In the genomic region with DNA sequence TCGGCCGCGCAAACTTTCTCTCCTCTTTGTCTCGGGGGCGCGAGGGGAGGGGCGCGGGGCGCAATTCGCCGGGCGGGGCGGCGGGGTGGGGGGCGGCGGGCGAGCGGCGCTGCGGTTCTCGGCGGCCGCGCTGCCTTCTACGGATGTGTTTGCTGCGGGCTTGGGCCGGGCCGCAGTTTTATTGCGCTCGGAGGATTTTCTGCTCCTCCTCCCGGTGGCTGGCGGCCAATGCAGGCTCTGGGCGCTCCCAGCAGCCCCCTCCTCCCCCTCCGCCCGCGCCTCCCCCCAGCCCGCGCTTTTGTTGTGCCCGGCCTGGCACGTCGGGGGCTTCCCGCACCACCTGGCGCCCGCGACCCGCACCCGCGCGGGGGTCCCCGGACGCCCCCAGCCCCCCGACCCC, we compare ENCODE assay signal across 8 cellular contexts. TPM values are rescaled to one million over a fixed set of nuclear protein-coding genes. Genes with fewer than 3 reads are reported as not detected.
DNase-seq lines count a peak whose midpoint lies in the region; ATAC-seq and TF ChIP-seq lines count a peak whose summit lies in the region.

Gene TIMP2 (minus strand): TSS at position 154 of the 400 bp plus-strand sequence. CDS start 299 bp downstream, outside the sequence.

- no peaks in the 10 kb centered on the region for H3K9me3 Mint-ChIP-seq in CD4-positive, alpha-beta T cell
- H3K9me3 Mint-ChIP-seq in nephron = no peaks in the 10 kb centered on the region

- peak within 1 kb of the TSS; percentile 90 for H3K4me3 Mint-ChIP-seq in CD4-positive, alpha-beta T cell
- H3K4me3 Mint-ChIP-seq in nephron = peak within 1 kb of the TSS; percentile 84 to 90 (median 88)

- TF ChIP-seq CTCF in CD4-positive, alpha-beta T cell (IDR thresholded peaks at IDR 0.05) = peak; percentile 22
- TF ChIP-seq CTCF in foreskin fibroblast (IDR thresholded peaks at IDR 0.05; ENCODE audit: low read depth, low read length) (no peak), nephron (IDR thresholded peaks at IDR 0.05; ENCODE audit: unreplicated experiment in 3 of 3) (peak; percentile 32 to 52 (median 42))

- H3K27ac Mint-ChIP-seq in CD4-positive, alpha-beta T cell = no peak within 1 kb of the TSS
- H3K27ac Mint-ChIP-seq in nephron = peak within 1 kb of the TSS; percentile 89 to 98 (median 97)

- peak; percentile 57 to 75 (median 69) for DNase-seq in CD4-positive, alpha-beta T cell
- DNase-seq in KG1 (lab: John Stamatoyannopoulos, UW) (peak; percentile 16), RPMI7951 (ENCODE audit: low read depth) (peak; percentile 81), activated gamma-delta T cell treated with Interleukin-2 at 50 U/mL for 16 hours (peak; percentile 69), foreskin fibroblast (peak; percentile 82 to 95)
- DNase-seq in stimulated activated naive CD8-positive, alpha-beta T cell treated with anti-CD3 and anti-CD28 coated beads, Interleukin-15, Interleukin-2, amounts not matched to agents 100 U/mL and 50 U/mL, for 24 hours = peak; percentile 69

- peak; percentile 89 for ATAC-seq in CD4-positive, alpha-beta T cell (ENCODE audit: poor library complexity)
- ATAC-seq in stimulated activated naive CD8-positive, alpha-beta T cell treated with anti-CD3 and anti-CD28 coated beads, Interleukin-15, Interleukin-2, amounts not matched to agents 100 U/mL and 50 U/mL, for 24 hours = peak; percentile 55
- no peak for ATAC-seq in HG02970 (IDR thresholded peaks at IDR 0.05; ENCODE audit: low FRiP score, unreplicated experiment)

- peaks cover 4% of the 10 kb centered on the region for H3K27me3 Mint-ChIP-seq in CD4-positive, alpha-beta T cell
- peaks cover 15% of the 10 kb centered on the region for H3K27me3 Mint-ChIP-seq in nephron (ENCODE audit: low read depth)

- H3K27me3 ChIP-seq in CD4-positive, alpha-beta T cell (ENCODE audit: control insufficient read depth, insufficient read depth, low read length) = peaks cover 4% of the 10 kb centered on the region

- no peaks in the 10 kb centered on the region for H3K36me3 Mint-ChIP-seq in CD4-positive, alpha-beta T cell (ENCODE audit: low read depth)
- H3K36me3 Mint-ChIP-seq in nephron (ENCODE audit: low read depth) = no peaks in the 10 kb centered on the region

- H3K27ac ChIP-seq in CD4-positive, alpha-beta T cell (ENCODE audit: low read depth, low read length) = no peak within 1 kb of the TSS

- no peaks in the 10 kb centered on the region for H3K9me3 ChIP-seq in CD4-positive, alpha-beta T cell (ENCODE audit: control insufficient read depth, low read length)

- H3K4me3 ChIP-seq in foreskin fibroblast (ENCODE audit: low read depth in 1 of 2, low read length in 2 of 2) = peak within 1 kb of the TSS; percentile 91 to 93

- intact Hi-C loops in CD4-positive, alpha-beta T cell (cut with DNase I, micrococcal nuclease) = loop anchor here (2.0 kb wide), 2 partner anchors 34 to 60 kb away; no protein-coding TSS in a partner anchor

- POLR2A ChIA-PET in CD4-positive, alpha-beta T cell (lab: Charles Lee) = interaction anchor here (1.7 kb wide), 1 partner anchor 35 kb away, joined by 7 read pairs; no protein-coding TSS in a partner anchor

- CTCF ChIA-PET in CD4-positive, alpha-beta T cell (lab: Charles Lee) = no interaction called here

- H3K4me1 Mint-ChIP-seq in CD4-positive, alpha-beta T cell (ENCODE audit: low read depth) = peaks cover 17% of the 10 kb centered on the region
- H3K4me1 Mint-ChIP-seq in nephron = peaks cover 46% of the 10 kb centered on the region

RNA-seq across cellular contexts. Expression of gene TIMP2, which starts in this region (rescaled TPM):
- 1 to 10 TPM; 6.2 to 7.0 TPM for total RNA-seq in CD4-positive, alpha-beta T cell
- 115 and 147 TPM in 2 replicates for total RNA-seq in RPMI7951 (2014; rRNA removed; shearing (Covaris generic))

Comparison
In these comparisons a context has a peak if more than half of its experiments do, and no peak if none do; other contexts are left out.
1. RNA of gene TIMP2 (total RNA-seq): 115 to 147 TPM in RPMI7951; 6.2 to 7.0 TPM in CD4-positive, alpha-beta T cell; every median in the first group is over 10 times any median in the second.
2. DNase-seq: peak in every context shown above with its lines; median percentile 88 in foreskin fibroblast; 81 in RPMI7951; 69 in CD4-positive, alpha-beta T cell; 69 in activated gamma-delta T cell treated with Interleukin-2 at 50 U/mL for 16 hours; 69 in stimulated activated naive CD8-positive, alpha-beta T cell treated with anti-CD3 and anti-CD28 coated beads, Interleukin-15, Interleukin-2, amounts not matched to agents 100 U/mL and 50 U/mL, for 24 hours; 16 in KG1.